In genomic region chr16:2675714-2676113, GRCh38 we compare ENCODE assay signal across 21 cellular contexts. TPM values are rescaled to one million over a fixed set of nuclear protein-coding genes. Genes with fewer than 3 reads are reported as not detected.
DNase-seq lines count a peak whose midpoint lies in the region; ATAC-seq, FAIRE-seq and TF ChIP-seq lines count a peak whose summit lies in the region.
"Had no signal": no experiment of that assay in that cellular context is flagged by ENCODE, and none has a peak within 500 bp of the region (broad histone marks: within the 10 kb centered on the region; RNA-seq: fewer than 3 reads in every experiment).

No MANE protein-coding gene starts in this region.

- H3K14ac ChIP-seq in H1 (ENCODE audit: insufficient read length), result no peak overlapping the region

- H2AK5ac ChIP-seq in H1 (ENCODE audit: low read depth, low read length), result no peak overlapping the region

- peaks cover 12% of the 10 kb centered on the region for H3K79me2 ChIP-seq in PC-3 (ENCODE audit: low read length)
- no peaks in the 10 kb centered on the region; a peak in 1 of 4 replicates for H3K79me2 ChIP-seq in H1 (ENCODE audit: control insufficient read depth in 1 of 2, insufficient read depth in 2 of 2, low read length in 2 of 2)
- H3K79me2 ChIP-seq in smooth muscle cell (ENCODE audit: low read depth), result peaks cover 18% of the 10 kb centered on the region

- H2AFZ ChIP-seq in PC-3 (ENCODE audit: low read length) (no peak overlapping the region), H1 (ENCODE audit: low read length) (no peak overlapping the region), smooth muscle cell (ENCODE audit: low read depth) (no peak overlapping the region)

- peaks cover 3% of the 10 kb centered on the region for H3K23me2 ChIP-seq in H1 (ENCODE audit: low read depth, low read length)

- intact Hi-C loops in MCF 10A (cut with micrococcal nuclease) (no loop called here), breast epithelium (cut with DNase I; ENCODE audit: low total_unique reads) (no loop called here), PC-3 (cut with micrococcal nuclease) (no loop called here)

- H4K20me1 ChIP-seq in PC-3 (ENCODE audit: low read length), result no peaks in the 10 kb centered on the region
- H4K20me1 ChIP-seq in H1 (replicated peaks in 1 of 2; ENCODE audit: control insufficient read depth in 1 of 2, insufficient read depth in 2 of 2, low read length in 2 of 2), result no peaks in the 10 kb centered on the region
- H4K20me1 ChIP-seq in smooth muscle cell (ENCODE audit: low read depth), result peaks cover 9% of the 10 kb centered on the region

- no peak overlapping the region for H3K23ac ChIP-seq in H1 (ENCODE audit: insufficient read length)

- H3K4me3 Mint-ChIP-seq in MCF 10A (ENCODE audit: unreplicated experiment), result no peak overlapping the region
- H3K4me3 Mint-ChIP-seq: activated CD4-positive, alpha-beta T cell treated with anti-CD3 and anti-CD28 coated beads, Interleukin-2, amount 10 ng/mL, durations not matched to agents 24 days and 14 days; memory B cell; T-cell had no signal

- no peak overlapping the region for H4K91ac ChIP-seq in H1 (replicated peaks; ENCODE audit: insufficient read length, low read length)

- TF ChIP-seq CTCF in MCF 10A (IDR thresholded peaks at IDR 0.05; ENCODE audit: unreplicated experiment), result no peak
- TF ChIP-seq CTCF in breast epithelium (IDR thresholded peaks at IDR 0.05), result no peak
- no peak for TF ChIP-seq CTCF in PC-3 (conservative IDR thresholded peaks at IDR 0.05; ENCODE audit: low read depth, low read length)
- no peak for TF ChIP-seq CTCF in H1 (IDR thresholded peaks at IDR 0.05; ENCODE audit: control extremely low read depth in 1 of 3, insufficient read depth in 1 of 3, low read depth in 1 of 3, low read length in 3 of 3)
- TF ChIP-seq CTCF in smooth muscle cell (IDR thresholded peaks at IDR 0.05; ENCODE audit: borderline replicate concordance, insufficient read depth, poor library complexity, severe bottlenecking), result no peak
- no peak for TF ChIP-seq CTCF in GM13977 (IDR thresholded peaks at IDR 0.05; ENCODE audit: extremely low read depth, insufficient read depth, missing control alignments)

- H3K9ac ChIP-seq in PC-3 (ENCODE audit: low read length) (no peak overlapping the region), H1 (replicated peaks in 1 of 4; ENCODE audit: extremely low read depth in 1 of 4, low read depth in 3 of 4, low read length in 3 of 4) (no peak overlapping the region), smooth muscle cell (ENCODE audit: low read depth) (no peak overlapping the region)

- POLR2A ChIA-PET in MCF 10A (lab: Yijun Ruan, JAX), result interaction anchor here (1.0 kb wide), 1 partner anchor 78 kb away, joined by 3 read pairs; no protein-coding TSS in a partner anchor
- POLR2A ChIA-PET in PC-3 (lab: Charles Lee; ENCODE audit: unreplicated experiment), result no interaction called here
- POLR2A ChIA-PET in H1 (lab: Charles Lee; ENCODE audit: partially characterized antibody), result no interaction called here

- H3K4me1 Mint-ChIP-seq in MCF 10A (ENCODE audit: insufficient read depth, unreplicated experiment), result peaks cover 8% of the 10 kb centered on the region

- no peak for TF ChIP-seq EP300 in H1 (IDR thresholded peaks at IDR 0.05; ENCODE audit: borderline replicate concordance in 1 of 2, low read depth in 2 of 2, low read length in 2 of 2)

- no peak overlapping the region for H2BK12ac ChIP-seq in H1 (ENCODE audit: low read depth, low read length)

- no peaks in the 10 kb centered on the region for H3K9me3 Mint-ChIP-seq in MCF 10A (ENCODE audit: unreplicated experiment)
- H3K9me3 Mint-ChIP-seq: activated CD4-positive, alpha-beta T cell treated with anti-CD3 and anti-CD28 coated beads, Interleukin-2, amount 10 ng/mL, durations not matched to agents 24 days and 14 days; H9; memory B cell; naive B cell; T-cell had no signal

- H3K36me3 ChIP-seq in breast epithelium (no peaks in the 10 kb centered on the region), PC-3 (ENCODE audit: low read depth, low read length) (no peaks in the 10 kb centered on the region), H1 (ENCODE audit: control insufficient read depth in 2 of 4, insufficient read depth in 4 of 4, low read length in 3 of 4) (no peaks in the 10 kb centered on the region), smooth muscle cell (ENCODE audit: low read depth) (no peaks in the 10 kb centered on the region)

- H2BK15ac ChIP-seq in H1 (ENCODE audit: low read length), result no peak overlapping the region

- ATAC-seq in PC-3 (no peak), GM21360 (IDR thresholded peaks at IDR 0.05; ENCODE audit: unreplicated experiment) (no peak)
- ATAC-seq: body of pancreas, sciatic nerve, T-cell had no signal

- DNase-seq in MCF 10A (ENCODE audit: unreplicated experiment) (peak; percentile 23), breast epithelium (ENCODE audit: low spot score in 2 of 2) (no peak), PC-3 (peak; percentile 50), H1 (ENCODE audit: low read depth in 1 of 2, low spot score in 2 of 2) (no peak), smooth muscle cell (lab: John Stamatoyannopoulos, UW; ENCODE audit: unreplicated experiment) (no peak), GM13977 (ENCODE audit: low spot score) (no peak)
- no peak for DNase-seq in activated CD4-positive, CD25-positive, alpha-beta regulatory T cell (lab: John Stamatoyannopoulos, UW)
- DNase-seq: activated CD4-positive, alpha-beta T cell treated with anti-CD3 and anti-CD28 coated beads, Interleukin-2, amount 10 ng/mL, durations not matched to agents 24 days and 14 days; activated gamma-delta T cell treated with Interleukin-2 at 50 U/mL for 16 hours; body of pancreas; effector memory CD4-positive, alpha-beta T cell; esophagus squamous epithelium; H9; naive B cell; NCI-H1694 treated with DMSO at 0.1 percent for 48 hours; NCI-H2227 treated with DMSO at 0.1 percent for 48 hours; SIG-M5; T-cell had no signal

- H3K4me2 ChIP-seq in PC-3 (ENCODE audit: low read length) (no peak overlapping the region), H1 (ENCODE audit: insufficient read depth in 1 of 2, low read depth in 2 of 2, low read length in 2 of 2) (no peak overlapping the region), smooth muscle cell (no peak overlapping the region)

- no peak overlapping the region for H3K27ac Mint-ChIP-seq in MCF 10A (ENCODE audit: low read depth, unreplicated experiment)
- H3K27ac Mint-ChIP-seq: activated CD4-positive, alpha-beta T cell treated with anti-CD3 and anti-CD28 coated beads, Interleukin-2, amount 10 ng/mL, durations not matched to agents 24 days and 14 days; H9; memory B cell; naive B cell; T-cell had no signal

- H3K56ac ChIP-seq in H1 (replicated peaks; ENCODE audit: insufficient read length, low read depth, low read length), result no peak overlapping the region

- H2BK20ac ChIP-seq in H1 (ENCODE audit: low read length), result no peak overlapping the region

- H3F3A ChIP-seq in PC-3 (ENCODE audit: low read length, unreplicated experiment), result no peaks in the 10 kb centered on the region
- H3F3A ChIP-seq in smooth muscle cell (ENCODE audit: low read depth), result no peaks in the 10 kb centered on the region

- H3K36me3 Mint-ChIP-seq in MCF 10A (ENCODE audit: insufficient read depth, unreplicated experiment), result peaks cover 13% of the 10 kb centered on the region
- H3K36me3 Mint-ChIP-seq: memory B cell, naive B cell, T-cell had no signal

- no TSS peak for BruUV-seq in MCF 10A (replicated peaks; lab: Mats Ljungman, UMichigan)
- BruUV-seq in PC-3 (replicated peaks; lab: Mats Ljungman, UMichigan), result no TSS peak

- TF ChIP-seq RAD21 in H1 (IDR thresholded peaks at IDR 0.05 in 1 of 2, conservative IDR thresholded peaks at IDR 0.05 in 1 of 2; ENCODE audit: low read depth in 2 of 2, low read length in 2 of 2), result no peak

- H2BK120ac ChIP-seq in H1 (replicated peaks; ENCODE audit: low read depth, low read length), result no peak overlapping the region

- H3K4ac ChIP-seq in H1 (replicated peaks; ENCODE audit: insufficient read length, low read depth, low read length), result no peak overlapping the region

- no peak overlapping the region for H2BK5ac ChIP-seq in H1 (ENCODE audit: low read depth, low read length)

- WGBS in H1 (ENCODE audit: extremely low coverage in 1 of 2, insufficient coverage in 1 of 2, insufficient read length in 1 of 2, insufficient replicate concordance in 2 of 2, low coverage in 1 of 2, low lambda C conversion rate in 2 of 2, missing lambda C conversion rate in 1 of 2), 2 experiments, result 89% methylated on average over 16 of the region's 16 CpGs; no CpG with 5 or more reads in 1 of the 2 experiments
- WGBS in smooth muscle cell (ENCODE audit: low lambda C conversion rate), result 74% methylated on average over 16 of the region's 16 CpGs

- no peaks in the 10 kb centered on the region for H3K9me2 ChIP-seq in PC-3 (replicated peaks; ENCODE audit: low read length)

- peak overlapping the region; percentile 51; the same call in 1 of the 2 replicates for H4K8ac ChIP-seq in H1 (ENCODE audit: extremely low read depth, insufficient read depth, low read length)

- no peak overlapping the region for H4K5ac ChIP-seq in H1 (ENCODE audit: insufficient read length, low read depth, low read length)

- H3K27me3 Mint-ChIP-seq in MCF 10A (ENCODE audit: insufficient read depth, unreplicated experiment), result no peaks in the 10 kb centered on the region
- H3K27me3 Mint-ChIP-seq: activated CD4-positive, alpha-beta T cell treated with anti-CD3 and anti-CD28 coated beads, Interleukin-2, amount 10 ng/mL, durations not matched to agents 24 days and 14 days; memory B cell; naive B cell; T-cell had no signal

- H3K4me1 ChIP-seq in breast epithelium (peaks cover 7 to 8% of the 10 kb centered on the region in 2 donors), PC-3 (ENCODE audit: insufficient read depth, low read length) (peaks cover 32% of the 10 kb centered on the region), H1 (replicated peaks in 1 of 4; ENCODE audit: control insufficient read depth in 3 of 4, insufficient read depth in 4 of 4, low read length in 3 of 4) (peaks cover 0 to 4% (median 0%) of the 10 kb centered on the region in 4 experiments; a peak in 1 of 7 replicates), smooth muscle cell (ENCODE audit: low read depth) (peaks cover 10% of the 10 kb centered on the region)

- H3K9me3 ChIP-seq in breast epithelium (no peaks in the 10 kb centered on the region), PC-3 (ENCODE audit: low read length) (no peaks in the 10 kb centered on the region), H1 (ENCODE audit: insufficient read depth in 2 of 2, low read depth in 1 of 2, low read length in 1 of 2) (no peaks in the 10 kb centered on the region), smooth muscle cell (replicated peaks; ENCODE audit: low read depth) (no peaks in the 10 kb centered on the region)
- H3K9me3 ChIP-seq: body of pancreas, esophagus squamous epithelium had no signal

- H3K79me1 ChIP-seq in H1 (ENCODE audit: low read depth, low read length), result no peaks in the 10 kb centered on the region

- in situ Hi-C loops in GM13977 (cut with MboI; ENCODE audit: low pct_unique_long_range_greater_than_20kb, low sequenced_read_pairs, unreplicated experiment), result no loop called here

- H3K4me3 ChIP-seq in breast epithelium (no peak overlapping the region), PC-3 (ENCODE audit: low read length) (no peak overlapping the region), H1 (ENCODE audit: extremely low read depth in 1 of 4, insufficient read depth in 2 of 4, low read depth in 3 of 4, low read length in 4 of 4) (no peak overlapping the region), smooth muscle cell (no peak overlapping the region)
- H3K4me3 ChIP-seq: body of pancreas, esophagus squamous epithelium had no signal

- H3K27me3 ChIP-seq in breast epithelium (no peaks in the 10 kb centered on the region), PC-3 (ENCODE audit: low read length) (no peaks in the 10 kb centered on the region), H1 (replicated peaks in 1 of 4; ENCODE audit: control insufficient read depth in 3 of 4, extremely low read depth in 1 of 4, insufficient read depth in 3 of 4, low read length in 3 of 4) (no peaks in the 10 kb centered on the region), smooth muscle cell (ENCODE audit: low read depth) (no peaks in the 10 kb centered on the region)
- H3K27me3 ChIP-seq: body of pancreas, esophagus squamous epithelium had no signal

- FAIRE-seq in H1 (lab: Jason Lieb, UNC), result no peak

- no peak overlapping the region for H3K18ac ChIP-seq in H1 (ENCODE audit: extremely low read depth, low read length)

- CTCF ChIA-PET in MCF 10A (lab: Yijun Ruan, JAX) (interaction anchor here (0.6 kb wide), 1 partner anchor 173 kb away, joined by 5 read pairs; no protein-coding TSS in a partner anchor), PC-3 (lab: Charles Lee) (interaction anchor here (0.5 to 0.6 kb wide), 2 partner anchors 16 to 124 kb away, joined by 3 read pairs; no protein-coding TSS in a partner anchor), H1 (lab: Charles Lee; ENCODE audit: partially characterized antibody) (no interaction called here)

- H3K27ac ChIP-seq in breast epithelium (no peak overlapping the region), PC-3 (ENCODE audit: low read length) (no peak overlapping the region), H1 (ENCODE audit: low read depth, low read length) (no peak overlapping the region), smooth muscle cell (ENCODE audit: low read depth) (peak overlapping the region; percentile 35)
- H3K27ac ChIP-seq: body of pancreas had no signal

- TF ChIP-seq POLR2A in breast epithelium (IDR thresholded peaks at IDR 0.05) (no peak), H1 (IDR thresholded peaks at IDR 0.05; ENCODE audit: control extremely low read depth in 1 of 2, low read depth in 2 of 2, low read length in 2 of 2) (no peak)

RNA-seq across cellular contexts. Expression of gene KCTD5, which starts 6.6 kb away (rescaled TPM):
- total RNA-seq in MCF 10A (2022) (49.4 and 51.6 TPM in 2 replicates), breast epithelium (10 to 100 TPM in 2 of 3 donors, 1 to 10 TPM in 1; 8.6 to 19.6 (median 18.4) TPM), PC-3 (2014; rRNA removed) (52.2 and 62.1 TPM in 2 replicates), smooth muscle cell (27.0 and 38.2 TPM in 2 replicates)
- 24.8 and 26.6 TPM in 2 replicates for total RNA-seq in H1 (2021; fragmentation: NEBNext Ultra II Directional; extraction: Animal tissue kit (Norgen Biotek cat#: 25700))
- polyA plus RNA-seq in H1 (2011; rRNA removed) (31.8 and 46.8 TPM in 2 replicates), smooth muscle cell (35.5 and 36.6 TPM in 2 replicates)
- 38.3 TPM for polyA plus RNA-seq in H1 (2011; cell fraction: cytosol; rRNA removed)
- 28.2 TPM for polyA plus RNA-seq in H1 (2011; cell fraction: nucleus; rRNA removed)
- 14.3 to 21.1 TPM (median 19.7 TPM) in 4 replicates for polyA plus RNA-seq in H1 (2012, experiment 1 of 2)
- polyA plus RNA-seq in H1 (2012, experiment 2 of 2), result 24.0 TPM
- polyA plus RNA-seq in H1 (2013, experiment 1 of 2), result 22.7 TPM
- polyA plus RNA-seq in H1 (2013, experiment 2 of 2), result 25.6 TPM
- polyA minus RNA-seq in H1 (2011; rRNA and poly(A)+ RNA removed), result 14.1 and 15.5 TPM in 2 replicates
- 12.3 TPM for polyA minus RNA-seq in H1 (2011; cell fraction: cytosol; rRNA and poly(A)+ RNA removed)
- polyA minus RNA-seq in H1 (2011; cell fraction: nucleus; rRNA and poly(A)+ RNA removed), result 29.0 TPM

RNA-seq across cellular contexts. Expression of gene PRSS27, which starts 44.3 kb away (rescaled TPM):
- total RNA-seq in MCF 10A (2022) (5.8 and 6.3 TPM in 2 replicates), breast epithelium (under 1 TPM in 1 of 3 donors, not detected in 2; 0.29 TPM), PC-3 (2014; rRNA removed) (1.2 TPM in 1 of 2 replicates, not detected in the other), smooth muscle cell (0.63 and 2.7 TPM in 2 replicates)
- 1.3 and 2.2 TPM in 2 replicates for total RNA-seq in H1 (2021; fragmentation: NEBNext Ultra II Directional; extraction: Animal tissue kit (Norgen Biotek cat#: 25700))
- polyA plus RNA-seq in H1 (2011; rRNA removed) (7.5 and 10.5 TPM in 2 replicates), smooth muscle cell (2.3 and 3.3 TPM in 2 replicates)
- 9.6 TPM for polyA plus RNA-seq in H1 (2011; cell fraction: cytosol; rRNA removed)
- polyA plus RNA-seq in H1 (2011; cell fraction: nucleus; rRNA removed), result 9.4 TPM
- polyA plus RNA-seq in H1 (2012, experiment 1 of 2), result 2.8 to 4.0 TPM (median 3.3 TPM) in 4 replicates
- 1.9 TPM for polyA plus RNA-seq in H1 (2012, experiment 2 of 2)
- polyA plus RNA-seq in H1 (2013, experiment 1 of 2), result 2.7 TPM
- 2.2 TPM for polyA plus RNA-seq in H1 (2013, experiment 2 of 2)
- 0.95 and 1.1 TPM in 2 replicates for polyA minus RNA-seq in H1 (2011; rRNA and poly(A)+ RNA removed)
- 2.5 TPM for polyA minus RNA-seq in H1 (2011; cell fraction: cytosol; rRNA and poly(A)+ RNA removed)
- polyA minus RNA-seq in H1 (2011; cell fraction: nucleus; rRNA and poly(A)+ RNA removed), result 3.3 TPM

Comparison
In these comparisons a context has a peak if more than half of its experiments do, and no peak if none do; other contexts are left out.
1. DNase-seq: peak in MCF 10A (single experiment) and PC-3 (single experiment); none in breast epithelium (0 of 2), H1 (0 of 2), smooth muscle cell (single experiment), activated CD4-positive, CD25-positive, alpha-beta regulatory T cell (0 of 4) and GM13977 (single experiment).